Comparison of ENCODE assay signal across 8 cellular contexts in genomic region chr1:94602312-94602711, GRCh38.
A peak's percentile ranks its signal among the peaks of the same experiment; 100 is the strongest.
DNase-seq lines count a peak whose midpoint lies in the region; ATAC-seq and TF ChIP-seq lines count a peak whose summit lies in the region.

No MANE protein-coding gene starts in this region.

- peak overlapping the region; percentile 26 for H3K4me3 Mint-ChIP-seq in CD4-positive, alpha-beta T cell
- no peak overlapping the region for H3K4me3 Mint-ChIP-seq in activated CD8-positive, alpha-beta T cell treated with anti-CD3 and anti-CD28 coated beads for 36 hours

- POLR2A ChIA-PET in CD4-positive, alpha-beta T cell (lab: Charles Lee): no interaction called here
- POLR2A ChIA-PET in activated CD8-positive, alpha-beta T cell treated with anti-CD3 and anti-CD28 coated beads for 36 hours (lab: Charles Lee): no interaction called here

- H3K9me3 Mint-ChIP-seq in CD4-positive, alpha-beta T cell: no peaks in the 10 kb centered on the region
- no peaks in the 10 kb centered on the region for H3K9me3 Mint-ChIP-seq in activated CD8-positive, alpha-beta T cell treated with anti-CD3 and anti-CD28 coated beads for 36 hours

- no peak for DNase-seq in CD4-positive, alpha-beta T cell
- DNase-seq in Jurkat, Clone E6-1 (ENCODE audit: low read depth, low spot score): peak; percentile 92
- DNase-seq in activated CD8-positive, alpha-beta T cell treated with anti-CD3 and anti-CD28 coated beads for 36 hours: no peak
- no peak for DNase-seq in left lung
- no peak for DNase-seq in NCI-H2171 treated with DMSO at 0.1 percent for 48 hours (lab: John Stamatoyannopoulos, UW)
- no peak for DNase-seq in HT-29 (ENCODE audit: low spot score)
- no peak for DNase-seq in NCI-H748 (lab: John Stamatoyannopoulos, UW; ENCODE audit: unreplicated experiment)

- TF ChIP-seq CTCF in CD4-positive, alpha-beta T cell (IDR thresholded peaks at IDR 0.05): no peak
- no peak for TF ChIP-seq CTCF in activated CD8-positive, alpha-beta T cell treated with anti-CD3 and anti-CD28 coated beads for 36 hours (IDR thresholded peaks at IDR 0.05)
- no peak for TF ChIP-seq CTCF in left lung (IDR thresholded peaks at IDR 0.05)

- H3K4me1 ChIP-seq in left lung: peaks cover 0 to 40% of the 10 kb centered on the region in 2 donors

- no peak overlapping the region for H3K27ac ChIP-seq in CD4-positive, alpha-beta T cell (ENCODE audit: low read depth, low read length)
- H3K27ac ChIP-seq in left lung: peak overlapping the region in 1 of 2 donors; percentile 6

- H3K4me1 Mint-ChIP-seq in CD4-positive, alpha-beta T cell (ENCODE audit: low read depth): peaks cover 4% of the 10 kb centered on the region
- H3K4me1 Mint-ChIP-seq in activated CD8-positive, alpha-beta T cell treated with anti-CD3 and anti-CD28 coated beads for 36 hours (ENCODE audit: low read depth): peaks cover 6% of the 10 kb centered on the region

- no peaks in the 10 kb centered on the region for H3K36me3 Mint-ChIP-seq in CD4-positive, alpha-beta T cell (ENCODE audit: low read depth)
- H3K36me3 Mint-ChIP-seq in activated CD8-positive, alpha-beta T cell treated with anti-CD3 and anti-CD28 coated beads for 36 hours (ENCODE audit: low read depth): no peaks in the 10 kb centered on the region

- H3K4me3 ChIP-seq in Jurkat, Clone E6-1 (ENCODE audit: low read length): peak overlapping the region; percentile 28
- peak overlapping the region in 1 of 2 donors; percentile 6 for H3K4me3 ChIP-seq in left lung

- peaks cover 10% of the 10 kb centered on the region for H3K27me3 Mint-ChIP-seq in CD4-positive, alpha-beta T cell
- peaks cover 21% of the 10 kb centered on the region for H3K27me3 Mint-ChIP-seq in activated CD8-positive, alpha-beta T cell treated with anti-CD3 and anti-CD28 coated beads for 36 hours

- peak; percentile 41 for ATAC-seq in CD4-positive, alpha-beta T cell (ENCODE audit: poor library complexity)
- ATAC-seq in activated CD8-positive, alpha-beta T cell treated with anti-CD3 and anti-CD28 coated beads for 36 hours: peak; percentile 39
- ATAC-seq in left lung: peak; percentile 81
- no peak for ATAC-seq in SK-N-SH treated with all-trans-retinoic acid at 6 μM for 48 hours

- no peaks in the 10 kb centered on the region for H3K36me3 ChIP-seq in left lung

- no peaks in the 10 kb centered on the region for H3K27me3 ChIP-seq in CD4-positive, alpha-beta T cell (ENCODE audit: control insufficient read depth, insufficient read depth, low read length)
- H3K27me3 ChIP-seq in left lung: peaks cover 0 to 8% of the 10 kb centered on the region in 2 donors

- H3K9me3 ChIP-seq in CD4-positive, alpha-beta T cell (ENCODE audit: control insufficient read depth, low read length): no peaks in the 10 kb centered on the region
- H3K9me3 ChIP-seq in left lung: no peaks in the 10 kb centered on the region

- CTCF ChIA-PET in CD4-positive, alpha-beta T cell (lab: Charles Lee): no interaction called here
- CTCF ChIA-PET in activated CD8-positive, alpha-beta T cell treated with anti-CD3 and anti-CD28 coated beads for 36 hours (lab: Charles Lee): no interaction called here

- no peak overlapping the region for H3K27ac Mint-ChIP-seq in CD4-positive, alpha-beta T cell
- no peak overlapping the region for H3K27ac Mint-ChIP-seq in activated CD8-positive, alpha-beta T cell treated with anti-CD3 and anti-CD28 coated beads for 36 hours

- intact Hi-C loops in CD4-positive, alpha-beta T cell (cut with DNase I, micrococcal nuclease): no loop called here
- intact Hi-C loops in activated CD8-positive, alpha-beta T cell treated with anti-CD3 and anti-CD28 coated beads for 36 hours (cut with micrococcal nuclease): no loop called here
- intact Hi-C loops in left lung (cut with DNase I): no loop called here

TF ChIP-seq in SK-N-SH treated with all-trans-retinoic acid at 6 μM for 48 hours, 23 proteins besides CTCF, POLR2A, EP300 and RAD21 (continues in another document):
- TF ChIP-seq ZFP30 (CRISPR knock-in tag; IDR thresholded peaks at IDR 0.05) (no peak), RARB (CRISPR knock-in tag; IDR thresholded peaks at IDR 0.05) (no peak), ZFP3 (CRISPR knock-in tag; IDR thresholded peaks at IDR 0.05) (no peak), POU6F1 (CRISPR knock-in tag; IDR thresholded peaks at IDR 0.05; ENCODE audit: borderline replicate concordance, low read depth) (no peak), PPARA (CRISPR knock-in tag; IDR thresholded peaks at IDR 0.05; ENCODE audit: borderline replicate concordance) (no peak), ARNTL (CRISPR knock-in tag; IDR thresholded peaks at IDR 0.05; ENCODE audit: borderline replicate concordance, low read depth) (no peak), GLIS3 (CRISPR knock-in tag; IDR thresholded peaks at IDR 0.05) (no peak), ZC3H10 (CRISPR knock-in tag; IDR thresholded peaks at IDR 0.05) (no peak), CREB5 (CRISPR knock-in tag; IDR thresholded peaks at IDR 0.05; ENCODE audit: low read depth) (no peak), BACH2 (CRISPR knock-in tag; IDR thresholded peaks at IDR 0.05; ENCODE audit: borderline replicate concordance) (no peak), ESRRG (CRISPR knock-in tag; IDR thresholded peaks at IDR 0.05) (no peak), PATZ1 (CRISPR knock-in tag; IDR thresholded peaks at IDR 0.05; ENCODE audit: borderline replicate concordance) (no peak), CSRNP3 (CRISPR knock-in tag; IDR thresholded peaks at IDR 0.05) (no peak), TCF4 (CRISPR knock-in tag; IDR thresholded peaks at IDR 0.05; ENCODE audit: borderline replicate concordance) (no peak), SNAI2 (CRISPR knock-in tag; IDR thresholded peaks at IDR 0.05) (no peak), ZNF565 (CRISPR knock-in tag; conservative IDR thresholded peaks at IDR 0.05; ENCODE audit: low read depth) (no peak)
